In genomic region chr19:16442386-16443276, GRCh38 we compare ENCODE assay signal across 8 cellular contexts. TPM values are rescaled to one million over a fixed set of nuclear protein-coding genes. Genes with fewer than 3 reads are reported as not detected.
A peak's percentile ranks its signal among the peaks of the same experiment; 100 is the strongest.
DNase-seq lines count a peak whose midpoint lies in the region; ATAC-seq, FAIRE-seq and TF ChIP-seq lines count a peak whose summit lies in the region.

No MANE protein-coding gene starts in this region.

- peaks cover 0 to 11% (median 3%) of the 10 kb centered on the region in 4 experiments; a peak in 4 of 7 replicates for H3K4me1 ChIP-seq in H1 (replicated peaks in 1 of 4; ENCODE audit: control insufficient read depth in 3 of 4, insufficient read depth in 4 of 4, low read length in 3 of 4)

- H3K23me2 ChIP-seq in H1 (ENCODE audit: low read depth, low read length): no peaks in the 10 kb centered on the region

- POLR2A ChIA-PET in H1 (lab: Charles Lee; ENCODE audit: partially characterized antibody) (interaction anchor here (0.6 to 3.1 kb wide), 5 partner anchors 10 to 205 kb away, joined by 3 to 10 read pairs (median 3); no protein-coding TSS in a partner anchor), GM10248 (lab: Yijun Ruan, JAX) (interaction anchor here (0.5 kb wide), 1 partner anchor 323 kb away, joined by 3 read pairs; no protein-coding TSS in a partner anchor)

- H3K27me3 ChIP-seq in H1 (replicated peaks in 1 of 4; ENCODE audit: control insufficient read depth in 3 of 4, extremely low read depth in 1 of 4, insufficient read depth in 3 of 4, low read length in 3 of 4): no peaks in the 10 kb centered on the region

- TF ChIP-seq RAD21 in H1 (IDR thresholded peaks at IDR 0.05 in 1 of 2, conservative IDR thresholded peaks at IDR 0.05 in 1 of 2; ENCODE audit: low read depth in 2 of 2, low read length in 2 of 2): no peak

- H3K27ac ChIP-seq in H1 (ENCODE audit: low read depth, low read length): no peak overlapping the region

- H3K79me2 ChIP-seq in H1 (ENCODE audit: control insufficient read depth in 1 of 2, insufficient read depth in 2 of 2, low read length in 2 of 2): peaks cover 6 to 43% of the 10 kb centered on the region in 2 experiments; a peak in 3 of 4 replicates

- H3K56ac ChIP-seq in H1 (replicated peaks; ENCODE audit: insufficient read length, low read depth, low read length): no peak overlapping the region

- H3K4me3 Mint-ChIP-seq in nephron progenitor cell: no peak overlapping the region
- H3K4me3 Mint-ChIP-seq in activated T-helper 17 cell treated with anti-CD3 and anti-CD28 coated beads, Interleukin-2, amount 50 U/mL, for 72 hours: no peak overlapping the region
- no peak overlapping the region for H3K4me3 Mint-ChIP-seq in stimulated activated effector memory CD8-positive, alpha-beta T cell treated with anti-CD3 and anti-CD28 coated beads, Interleukin-12 subunit alpha, Interleukin-12 subunit beta, amount 100 ng/mL, for 72 hours

- H3K27me3 Mint-ChIP-seq in nephron progenitor cell (ENCODE audit: low read depth, poor library complexity): no peaks in the 10 kb centered on the region
- H3K27me3 Mint-ChIP-seq in activated T-helper 17 cell treated with anti-CD3 and anti-CD28 coated beads, Interleukin-2, amount 50 U/mL, for 72 hours: no peaks in the 10 kb centered on the region

- no peak overlapping the region for H3K4ac ChIP-seq in H1 (replicated peaks; ENCODE audit: insufficient read length, low read depth, low read length)

- H3K36me3 Mint-ChIP-seq in nephron progenitor cell (ENCODE audit: low read depth): peaks cover 24% of the 10 kb centered on the region
- peaks cover 62% of the 10 kb centered on the region for H3K36me3 Mint-ChIP-seq in activated T-helper 17 cell treated with anti-CD3 and anti-CD28 coated beads, Interleukin-2, amount 50 U/mL, for 72 hours (ENCODE audit: low read depth)
- H3K36me3 Mint-ChIP-seq in stimulated activated effector memory CD8-positive, alpha-beta T cell treated with anti-CD3 and anti-CD28 coated beads, Interleukin-12 subunit alpha, Interleukin-12 subunit beta, amount 100 ng/mL, for 72 hours: peaks cover 50% of the 10 kb centered on the region

- no peak overlapping the region for H2BK120ac ChIP-seq in H1 (replicated peaks; ENCODE audit: low read depth, low read length)

- no peak overlapping the region for H2BK15ac ChIP-seq in H1 (ENCODE audit: low read length)

- H3K14ac ChIP-seq in H1 (ENCODE audit: insufficient read length): no peak overlapping the region

- H3K4me2 ChIP-seq in H1 (ENCODE audit: insufficient read depth in 1 of 2, low read depth in 2 of 2, low read length in 2 of 2): no peak overlapping the region

- DNase-seq in GM12891 (ENCODE audit: insufficient read length, low spot score) (no peak), NCI-H2196 treated with DMSO at 0.1 percent for 48 hours (lab: John Stamatoyannopoulos, UW; ENCODE audit: unreplicated experiment) (peak; percentile 46), H1 (ENCODE audit: low read depth in 1 of 2, low spot score in 2 of 2) (no peak), nephron progenitor cell (no peak), GM10248 (ENCODE audit: extremely low spot score) (no peak)
- DNase-seq in stimulated activated effector memory CD8-positive, alpha-beta T cell treated with anti-CD3 and anti-CD28 coated beads, Interleukin-12 subunit alpha, Interleukin-12 subunit beta, amount 100 ng/mL, for 72 hours (ENCODE audit: low spot score in 2 of 2): no peak

- no peak for ATAC-seq in activated T-helper 17 cell treated with anti-CD3 and anti-CD28 coated beads, Interleukin-2, amount 50 U/mL, for 72 hours (replicated peaks)
- ATAC-seq in HG02798 (IDR thresholded peaks at IDR 0.05; ENCODE audit: poor library complexity, unreplicated experiment): no peak
- no peak for ATAC-seq in stimulated activated effector memory CD8-positive, alpha-beta T cell treated with anti-CD3 and anti-CD28 coated beads, Interleukin-12 subunit alpha, Interleukin-12 subunit beta, amount 100 ng/mL, for 72 hours

- H3K4me3 ChIP-seq in H1 (ENCODE audit: extremely low read depth in 1 of 4, insufficient read depth in 2 of 4, low read depth in 3 of 4, low read length in 4 of 4): no peak overlapping the region

- no peak overlapping the region for H4K91ac ChIP-seq in H1 (replicated peaks; ENCODE audit: insufficient read length, low read length)

- TF ChIP-seq CTCF in H1 (IDR thresholded peaks at IDR 0.05; ENCODE audit: control extremely low read depth in 1 of 3, insufficient read depth in 1 of 3, low read depth in 1 of 3, low read length in 3 of 3): no peak
- TF ChIP-seq CTCF in nephron progenitor cell (IDR thresholded peaks at IDR 0.05): no peak
- TF ChIP-seq CTCF in GM10248 (IDR thresholded peaks at IDR 0.05; ENCODE audit: control extremely low read depth, extremely low read depth, low read depth, missing control alignments): no peak

- no peaks in the 10 kb centered on the region for H3K9me3 ChIP-seq in H1 (ENCODE audit: insufficient read depth in 2 of 2, low read depth in 1 of 2, low read length in 1 of 2)

- H4K20me1 ChIP-seq in H1 (replicated peaks in 1 of 2; ENCODE audit: control insufficient read depth in 1 of 2, insufficient read depth in 2 of 2, low read length in 2 of 2): peaks cover 15 to 29% of the 10 kb centered on the region in 2 experiments

- CTCF ChIA-PET in H1 (lab: Charles Lee; ENCODE audit: partially characterized antibody) (interaction anchor here (0.7 to 6.6 kb wide), 27 partner anchors 10 to 121 kb away, joined by 3 to 67 read pairs (median 5); partner anchors contain the start of gene EPS15L1), GM10248 (lab: Yijun Ruan, JAX) (interaction anchor here (1.0 to 1.7 kb wide), 14 partner anchors 10 to 218 kb away, joined by 3 to 8 read pairs (median 4); partner anchors contain the start of genes C19orf44, CALR3, MED26 and TMEM38A)

- 92% methylated on average over 19 of the region's 19 CpGs; no CpG with 5 or more reads in 1 of the 2 experiments for WGBS in H1 (ENCODE audit: extremely low coverage in 1 of 2, insufficient coverage in 1 of 2, insufficient read length in 1 of 2, insufficient replicate concordance in 2 of 2, low coverage in 1 of 2, low lambda C conversion rate in 2 of 2, missing lambda C conversion rate in 1 of 2), 2 experiments

- 0 out of 2 replicates have a peak overlapping the region, but pooled peaks have one; percentile 16 for H2BK5ac ChIP-seq in H1 (ENCODE audit: low read depth, low read length)

- H4K8ac ChIP-seq in H1 (ENCODE audit: extremely low read depth, insufficient read depth, low read length): 0 out of 2 replicates have a peak overlapping the region, but pooled peaks have one; percentile 7

- no peak overlapping the region for H3K18ac ChIP-seq in H1 (ENCODE audit: extremely low read depth, low read length)

- H2BK12ac ChIP-seq in H1 (ENCODE audit: low read depth, low read length): peak overlapping the region; percentile 31; the same call in 1 of the 2 replicates

- FAIRE-seq in GM12891 (lab: Jason Lieb, UNC) (peak; percentile 79), H1 (lab: Jason Lieb, UNC) (no peak)

- no peak overlapping the region for H2BK20ac ChIP-seq in H1 (ENCODE audit: low read length)

- TF ChIP-seq POLR2A in GM12891 (IDR thresholded peaks at IDR 0.05; ENCODE audit: low read depth, low read length) (no peak), H1 (IDR thresholded peaks at IDR 0.05; ENCODE audit: control extremely low read depth in 1 of 2, low read depth in 2 of 2, low read length in 2 of 2) (no peak)

- TF ChIP-seq EP300 in H1 (IDR thresholded peaks at IDR 0.05; ENCODE audit: borderline replicate concordance in 1 of 2, low read depth in 2 of 2, low read length in 2 of 2): no peak

- H2AFZ ChIP-seq in H1 (ENCODE audit: low read length): no peak overlapping the region

- no peak overlapping the region for H3K23ac ChIP-seq in H1 (ENCODE audit: insufficient read length)

- peak overlapping the region; percentile 88 for H3K27ac Mint-ChIP-seq in nephron progenitor cell
- no peak overlapping the region for H3K27ac Mint-ChIP-seq in activated T-helper 17 cell treated with anti-CD3 and anti-CD28 coated beads, Interleukin-2, amount 50 U/mL, for 72 hours
- no peak overlapping the region for H3K27ac Mint-ChIP-seq in stimulated activated effector memory CD8-positive, alpha-beta T cell treated with anti-CD3 and anti-CD28 coated beads, Interleukin-12 subunit alpha, Interleukin-12 subunit beta, amount 100 ng/mL, for 72 hours

- peaks cover 61% of the 10 kb centered on the region for H3K4me1 Mint-ChIP-seq in nephron progenitor cell
- H3K4me1 Mint-ChIP-seq in activated T-helper 17 cell treated with anti-CD3 and anti-CD28 coated beads, Interleukin-2, amount 50 U/mL, for 72 hours: peaks cover 33% of the 10 kb centered on the region
- peaks cover 48% of the 10 kb centered on the region for H3K4me1 Mint-ChIP-seq in stimulated activated effector memory CD8-positive, alpha-beta T cell treated with anti-CD3 and anti-CD28 coated beads, Interleukin-12 subunit alpha, Interleukin-12 subunit beta, amount 100 ng/mL, for 72 hours

- H3K9me3 Mint-ChIP-seq in nephron progenitor cell: no peaks in the 10 kb centered on the region
- no peaks in the 10 kb centered on the region for H3K9me3 Mint-ChIP-seq in activated T-helper 17 cell treated with anti-CD3 and anti-CD28 coated beads, Interleukin-2, amount 50 U/mL, for 72 hours
- no peaks in the 10 kb centered on the region for H3K9me3 Mint-ChIP-seq in stimulated activated effector memory CD8-positive, alpha-beta T cell treated with anti-CD3 and anti-CD28 coated beads, Interleukin-12 subunit alpha, Interleukin-12 subunit beta, amount 100 ng/mL, for 72 hours

- no peak overlapping the region for H2AK5ac ChIP-seq in H1 (ENCODE audit: low read depth, low read length)

- no peak overlapping the region for H4K5ac ChIP-seq in H1 (ENCODE audit: insufficient read length, low read depth, low read length)

- H3K36me3 ChIP-seq in H1 (ENCODE audit: control insufficient read depth in 2 of 4, insufficient read depth in 4 of 4, low read length in 3 of 4): peaks cover 0 to 7% (median 3%) of the 10 kb centered on the region in 4 experiments; a peak in 5 of 8 replicates

- peaks cover 26% of the 10 kb centered on the region for H3K79me1 ChIP-seq in H1 (ENCODE audit: low read depth, low read length)

- H3K9ac ChIP-seq in H1 (replicated peaks in 1 of 4; ENCODE audit: extremely low read depth in 1 of 4, low read depth in 3 of 4, low read length in 3 of 4): no peak overlapping the region

RNA-seq across cellular contexts. Expression of gene EPS15L1, which starts 29.1 kb away (rescaled TPM):
- 29.1 TPM for polyA plus RNA-seq in GM12891 (2012; ENCODE audit: low read depth, missing spikeins)
- total RNA-seq in H1 (2021; fragmentation: NEBNext Ultra II Directional; extraction: Animal tissue kit (Norgen Biotek cat#: 25700)): 36.6 and 37.2 TPM in 2 replicates
- polyA plus RNA-seq in H1 (2011; rRNA removed): 17.6 and 22.4 TPM in 2 replicates
- polyA plus RNA-seq in H1 (2011; cell fraction: cytosol; rRNA removed): 15.2 TPM
- polyA plus RNA-seq in H1 (2011; cell fraction: nucleus; rRNA removed): 31.3 TPM
- 29.7 to 35.7 TPM (median 31.8 TPM) in 4 replicates for polyA plus RNA-seq in H1 (2012, experiment 1 of 2)
- 13.3 TPM for polyA plus RNA-seq in H1 (2012, experiment 2 of 2)
- 18.0 TPM for polyA plus RNA-seq in H1 (2013, experiment 1 of 2)
- polyA plus RNA-seq in H1 (2013, experiment 2 of 2): 17.5 TPM
- polyA minus RNA-seq in H1 (2011; rRNA and poly(A)+ RNA removed): 19.7 and 27.4 TPM in 2 replicates
- polyA minus RNA-seq in H1 (2011; cell fraction: cytosol; rRNA and poly(A)+ RNA removed): 28.3 TPM
- polyA minus RNA-seq in H1 (2011; cell fraction: nucleus; rRNA and poly(A)+ RNA removed): 32.3 TPM
- total RNA-seq in activated T-helper 17 cell treated with anti-CD3 and anti-CD28 coated beads, Interleukin-2, amount 50 U/mL, for 72 hours: 10 to 100 TPM; 35.6 to 45.0 TPM

RNA-seq across cellular contexts. Expression of gene CALR3, which starts 53.3 kb away (rescaled TPM):
- 0.33 TPM for polyA plus RNA-seq in GM12891 (2012; ENCODE audit: low read depth, missing spikeins)
- total RNA-seq in H1 (2021; fragmentation: NEBNext Ultra II Directional; extraction: Animal tissue kit (Norgen Biotek cat#: 25700)): 0.32 and 0.33 TPM in 2 replicates
- polyA plus RNA-seq in H1 (2011; rRNA removed): 0.11 TPM in 1 of 2 replicates, not detected in the other
- 0.30 TPM for polyA plus RNA-seq in H1 (2011; cell fraction: cytosol; rRNA removed)
- 0.17 TPM for polyA plus RNA-seq in H1 (2011; cell fraction: nucleus; rRNA removed)
- polyA plus RNA-seq in H1 (2012, experiment 1 of 2): 0.19 to 0.40 TPM (median 0.35 TPM) in 4 replicates
- polyA plus RNA-seq in H1 (2012, experiment 2 of 2): 0.37 TPM
- 0.55 TPM for polyA plus RNA-seq in H1 (2013, experiment 1 of 2)
- 0.64 TPM for polyA plus RNA-seq in H1 (2013, experiment 2 of 2)
- polyA minus RNA-seq in H1 (2011; rRNA and poly(A)+ RNA removed): 0.44 TPM in 1 of 2 replicates, not detected in the other
- polyA minus RNA-seq in H1 (2011; cell fraction: cytosol; rRNA and poly(A)+ RNA removed): not detected
- polyA minus RNA-seq in H1 (2011; cell fraction: nucleus; rRNA and poly(A)+ RNA removed): not detected
- total RNA-seq in activated T-helper 17 cell treated with anti-CD3 and anti-CD28 coated beads, Interleukin-2, amount 50 U/mL, for 72 hours: not detected

RNA-seq across cellular contexts. Expression of gene C19orf44, which starts 53.6 kb away (rescaled TPM):
- 3.9 TPM for polyA plus RNA-seq in GM12891 (2012; ENCODE audit: low read depth, missing spikeins)
- 4.2 and 4.5 TPM in 2 replicates for total RNA-seq in H1 (2021; fragmentation: NEBNext Ultra II Directional; extraction: Animal tissue kit (Norgen Biotek cat#: 25700))
- polyA plus RNA-seq in H1 (2011; rRNA removed): 2.1 and 2.8 TPM in 2 replicates
- 3.1 TPM for polyA plus RNA-seq in H1 (2011; cell fraction: cytosol; rRNA removed)
- 4.2 TPM for polyA plus RNA-seq in H1 (2011; cell fraction: nucleus; rRNA removed)
- polyA plus RNA-seq in H1 (2012, experiment 1 of 2): 3.6 to 5.5 TPM (median 4.1 TPM) in 4 replicates
- 1.7 TPM for polyA plus RNA-seq in H1 (2012, experiment 2 of 2)
- 3.3 TPM for polyA plus RNA-seq in H1 (2013, experiment 1 of 2)
- polyA plus RNA-seq in H1 (2013, experiment 2 of 2): 2.9 TPM
- polyA minus RNA-seq in H1 (2011; rRNA and poly(A)+ RNA removed): 1.9 TPM in 2 replicates
- polyA minus RNA-seq in H1 (2011; cell fraction: cytosol; rRNA and poly(A)+ RNA removed): 2.9 TPM
- 4.1 TPM for polyA minus RNA-seq in H1 (2011; cell fraction: nucleus; rRNA and poly(A)+ RNA removed)
- total RNA-seq in activated T-helper 17 cell treated with anti-CD3 and anti-CD28 coated beads, Interleukin-2, amount 50 U/mL, for 72 hours: 1 to 10 TPM; 4.0 to 4.2 TPM
